In the genomic region with DNA sequence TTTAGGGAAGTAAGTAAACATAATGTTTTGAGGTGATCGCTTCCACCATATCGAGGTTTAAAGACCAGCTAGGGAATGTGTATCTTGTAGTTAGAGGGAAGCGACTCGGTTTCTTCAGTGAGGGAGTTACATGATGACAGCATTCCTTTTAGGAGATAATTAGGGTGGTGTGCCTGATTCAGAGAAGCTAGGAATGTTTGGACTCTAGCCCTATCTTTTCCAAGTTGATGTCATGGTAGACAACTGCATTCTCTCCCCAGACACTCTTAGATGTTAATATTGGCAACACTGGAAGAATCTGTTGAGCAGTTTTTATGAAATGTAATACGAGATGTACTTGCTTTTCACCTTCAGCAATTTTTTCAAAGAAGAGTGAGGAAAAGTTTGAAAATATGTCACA, we compare ENCODE assay signal across 35 cellular contexts. TPM values are rescaled to one million over a fixed set of nuclear protein-coding genes. Genes with fewer than 3 reads are reported as not detected.
DNase-seq lines count a peak whose midpoint lies in the region; ATAC-seq, FAIRE-seq and TF ChIP-seq lines count a peak whose summit lies in the region.
"Had no signal": no experiment of that assay in that cellular context is flagged by ENCODE, and none has a peak within 500 bp of the region (broad histone marks: within the 10 kb centered on the region; RNA-seq: fewer than 3 reads in every experiment).

No MANE protein-coding gene starts in this region.

- no peaks in the 10 kb centered on the region for H3K9me3 Mint-ChIP-seq in astrocyte (ENCODE audit: unreplicated experiment)
- H3K9me3 Mint-ChIP-seq in activated CD8-positive, alpha-beta T cell treated with anti-CD3 and anti-CD28 coated beads for 36 hours: no peaks in the 10 kb centered on the region
- H3K9me3 Mint-ChIP-seq: stimulated activated effector memory CD8-positive, alpha-beta T cell treated with anti-CD3 and anti-CD28 coated beads, Interleukin-12 subunit alpha, Interleukin-12 subunit beta, amount 100 ng/mL, for 72 hours had no signal

- H3K36me3 ChIP-seq in astrocyte (ENCODE audit: insufficient read depth, low read length): no peaks in the 10 kb centered on the region
- H3K36me3 ChIP-seq in parathyroid adenoma (ENCODE audit: control insufficient read depth, insufficient read depth, low read length): no peaks in the 10 kb centered on the region
- H3K36me3 ChIP-seq: colonic mucosa, pancreas, Peyer's patch, tibial nerve, WERI-Rb-1 had no signal

- H3K9ac ChIP-seq in astrocyte (ENCODE audit: low read length) (no peak overlapping the region), parathyroid adenoma (no peak overlapping the region)

- CTCF ChIA-PET in activated CD8-positive, alpha-beta T cell treated with anti-CD3 and anti-CD28 coated beads for 36 hours (lab: Charles Lee): no interaction called here

- H3K4me2 ChIP-seq in astrocyte (ENCODE audit: low read length) (no peak overlapping the region), parathyroid adenoma (ENCODE audit: low read length) (no peak overlapping the region)

- no peaks in the 10 kb centered on the region for H3K79me2 ChIP-seq in astrocyte (ENCODE audit: insufficient read depth, low read length)
- H3K79me2 ChIP-seq in parathyroid adenoma: no peaks in the 10 kb centered on the region

- H3K27ac ChIP-seq in astrocyte (ENCODE audit: low read depth, low read length): peak overlapping the region; percentile 20
- no peak overlapping the region for H3K27ac ChIP-seq in parathyroid adenoma
- H3K27ac ChIP-seq: colonic mucosa, epithelial cell of prostate, pancreas, Peyer's patch, WERI-Rb-1 had no signal

- DNase-seq in EL (peak; percentile 51), astrocyte (ENCODE audit: low read depth) (peak; percentile 62), left cardiac atrium (no peak), dedifferentiated amniotic fluid mesenchymal stem cell (ENCODE audit: extremely low spot score) (no peak), glomerular visceral epithelial cell (ENCODE audit: extremely low spot score) (no peak)
- no peak for DNase-seq in activated CD8-positive, alpha-beta T cell treated with anti-CD3 and anti-CD28 coated beads for 36 hours
- DNase-seq: activated CD4-positive, alpha-beta T cell treated with anti-CD3 and anti-CD28 coated beads for 48 hours; activated CD8-positive, alpha-beta memory T cell treated with anti-CD3 and anti-CD28 coated beads for 24 hours; activated T-cell treated with anti-CD3 and anti-CD28 coated beads for 4 hours; amygdala; C1 segment of cervical spinal cord; colonic mucosa; COR-L47; DMS53; effector memory CD4-positive, alpha-beta T cell; foreskin fibroblast; GDM1; mammary epithelial cell; MV-4-11; NCI-H146; NCI-H2107; NCI-H446; NCI-H774; pancreas; Peyer's patch; stimulated activated CD4-positive, alpha-beta T cell treated with anti-CD3 and anti-CD28 coated beads, Interleukin-4, amount 100 ng/mL, for 24 hours; T1000; WERI-Rb-1 had no signal

- POLR2A ChIA-PET in activated CD8-positive, alpha-beta T cell treated with anti-CD3 and anti-CD28 coated beads for 36 hours (lab: Charles Lee): no interaction called here

- H2AFZ ChIP-seq in astrocyte (ENCODE audit: low read depth, low read length): no peak overlapping the region
- H2AFZ ChIP-seq in parathyroid adenoma: peak overlapping the region; percentile 36

- H3K27me3 Mint-ChIP-seq in astrocyte (ENCODE audit: low read depth, unreplicated experiment): peaks cover 2% of the 10 kb centered on the region
- no peaks in the 10 kb centered on the region for H3K27me3 Mint-ChIP-seq in activated CD8-positive, alpha-beta T cell treated with anti-CD3 and anti-CD28 coated beads for 36 hours

- H3K36me3 Mint-ChIP-seq in astrocyte (ENCODE audit: low read depth, unreplicated experiment): no peaks in the 10 kb centered on the region
- H3K36me3 Mint-ChIP-seq in activated CD8-positive, alpha-beta T cell treated with anti-CD3 and anti-CD28 coated beads for 36 hours (ENCODE audit: low read depth): no peaks in the 10 kb centered on the region
- H3K36me3 Mint-ChIP-seq: activated naive CD4-positive, alpha-beta T cell treated with anti-CD3 and anti-CD28 coated beads, Interleukin-2, amount 50 U/mL, for 72 hours; stimulated activated effector memory CD8-positive, alpha-beta T cell treated with anti-CD3 and anti-CD28 coated beads, Interleukin-12 subunit alpha, Interleukin-12 subunit beta, amount 100 ng/mL, for 72 hours had no signal

- no peak overlapping the region for H3K27ac Mint-ChIP-seq in astrocyte (ENCODE audit: unreplicated experiment)
- no peak overlapping the region for H3K27ac Mint-ChIP-seq in activated CD8-positive, alpha-beta T cell treated with anti-CD3 and anti-CD28 coated beads for 36 hours
- H3K27ac Mint-ChIP-seq: activated naive CD4-positive, alpha-beta T cell treated with anti-CD3 and anti-CD28 coated beads, Interleukin-2, amount 50 U/mL, for 72 hours; stimulated activated effector memory CD8-positive, alpha-beta T cell treated with anti-CD3 and anti-CD28 coated beads, Interleukin-12 subunit alpha, Interleukin-12 subunit beta, amount 100 ng/mL, for 72 hours had no signal

- no peaks in the 10 kb centered on the region for H4K20me1 ChIP-seq in astrocyte (ENCODE audit: insufficient read depth, low read length)

- no peak overlapping the region for H3K4me3 Mint-ChIP-seq in astrocyte (ENCODE audit: unreplicated experiment)
- H3K4me3 Mint-ChIP-seq in activated CD8-positive, alpha-beta T cell treated with anti-CD3 and anti-CD28 coated beads for 36 hours: no peak overlapping the region
- H3K4me3 Mint-ChIP-seq: stimulated activated effector memory CD8-positive, alpha-beta T cell treated with anti-CD3 and anti-CD28 coated beads, Interleukin-12 subunit alpha, Interleukin-12 subunit beta, amount 100 ng/mL, for 72 hours had no signal

- H3K4me1 ChIP-seq in astrocyte (ENCODE audit: insufficient read depth, low read length) (no peaks in the 10 kb centered on the region), parathyroid adenoma (peaks cover 6% of the 10 kb centered on the region)
- H3K4me1 ChIP-seq: colonic mucosa, pancreas, Peyer's patch, tibial nerve had no signal

- H3K4me3 ChIP-seq in astrocyte (ENCODE audit: insufficient read depth, low read depth, low read length): no peak overlapping the region
- H3K4me3 ChIP-seq in parathyroid adenoma (ENCODE audit: low read depth, low read length): no peak overlapping the region
- H3K4me3 ChIP-seq: colonic mucosa, pancreas, Peyer's patch, tibial nerve had no signal

- H3K27me3 ChIP-seq in astrocyte (ENCODE audit: insufficient read depth, low read length): no peaks in the 10 kb centered on the region
- no peaks in the 10 kb centered on the region for H3K27me3 ChIP-seq in parathyroid adenoma (ENCODE audit: control insufficient read depth, insufficient read depth, low read length)
- H3K27me3 ChIP-seq: colonic mucosa, pancreas, Peyer's patch, tibial nerve had no signal

- no peak for TF ChIP-seq CTCF in astrocyte (IDR thresholded peaks at IDR 0.05; ENCODE audit: insufficient read depth, low read depth, low read length)
- no peak for TF ChIP-seq CTCF in parathyroid adenoma (IDR thresholded peaks at IDR 0.05)
- TF ChIP-seq CTCF in activated CD8-positive, alpha-beta T cell treated with anti-CD3 and anti-CD28 coated beads for 36 hours (IDR thresholded peaks at IDR 0.05): no peak

- FAIRE-seq in astrocyte (lab: Jason Lieb, UNC): peak; percentile 55
- FAIRE-seq: bronchial epithelial cell, pancreas had no signal

- H3K4me1 Mint-ChIP-seq in astrocyte (ENCODE audit: low read depth, unreplicated experiment): peaks cover 6% of the 10 kb centered on the region
- peaks cover 16% of the 10 kb centered on the region for H3K4me1 Mint-ChIP-seq in activated CD8-positive, alpha-beta T cell treated with anti-CD3 and anti-CD28 coated beads for 36 hours (ENCODE audit: low read depth)

- peak; percentile 92 to 93 for ATAC-seq in left cardiac atrium
- no peak for ATAC-seq in GM19395 (IDR thresholded peaks at IDR 0.05; ENCODE audit: unreplicated experiment)
- ATAC-seq in activated CD8-positive, alpha-beta T cell treated with anti-CD3 and anti-CD28 coated beads for 36 hours: no peak
- ATAC-seq: activated naive CD4-positive, alpha-beta T cell treated with anti-CD3 and anti-CD28 coated beads, Interleukin-2, amount 50 U/mL, for 72 hours; pancreas; stimulated activated effector memory CD8-positive, alpha-beta T cell treated with anti-CD3 and anti-CD28 coated beads, Interleukin-12 subunit alpha, Interleukin-12 subunit beta, amount 100 ng/mL, for 72 hours had no signal

- H3K9me3 ChIP-seq in astrocyte (ENCODE audit: insufficient read depth, low read depth, low read length) (no peaks in the 10 kb centered on the region), parathyroid adenoma (ENCODE audit: control insufficient read depth, low read length) (no peaks in the 10 kb centered on the region)
- H3K9me3 ChIP-seq: colonic mucosa, pancreas, Peyer's patch, tibial nerve had no signal

- intact Hi-C loops in left cardiac atrium (cut with DNase I): no loop called here
- intact Hi-C loops in activated CD8-positive, alpha-beta T cell treated with anti-CD3 and anti-CD28 coated beads for 36 hours (cut with micrococcal nuclease): no loop called here

RNA-seq across cellular contexts. Expression of a gene that starts 12.9 kb away (rescaled TPM):
- total RNA-seq in astrocyte (46.9 and 48.9 TPM in 2 replicates), left cardiac atrium (10 to 100 TPM; 14.3 to 18.0 TPM)
- 10 to 100 TPM; 38.5 to 41.3 TPM for total RNA-seq in activated CD8-positive, alpha-beta T cell treated with anti-CD3 and anti-CD28 coated beads for 36 hours

Comparison
In these comparisons a context has a peak if more than half of its experiments do, and no peak if none do; other contexts are left out.
1. DNase-seq: peak in EL (single experiment) and astrocyte (single experiment); none in left cardiac atrium (single experiment), dedifferentiated amniotic fluid mesenchymal stem cell (single experiment), activated CD8-positive, alpha-beta T cell treated with anti-CD3 and anti-CD28 coated beads for 36 hours (single experiment) and glomerular visceral epithelial cell (single experiment).
2. ATAC-seq: peak in left cardiac atrium (2 of 2); none in GM19395 (single experiment) and activated CD8-positive, alpha-beta T cell treated with anti-CD3 and anti-CD28 coated beads for 36 hours (single experiment).